16 cellular contexts compared by ENCODE assay signal in genomic region chr5:164289526-164289925, GRCh38.
"Had no signal": no experiment of that assay in that cellular context is flagged by ENCODE, and none has a peak within 500 bp of the region (broad histone marks: within the 10 kb centered on the region; RNA-seq: fewer than 3 reads in every experiment).

No MANE protein-coding gene starts in this region.

- H3K4me1 Mint-ChIP-seq: immature natural killer cell; naive thymus-derived CD4-positive, alpha-beta T cell; nephron progenitor cell had no signal

- H3K36me3 Mint-ChIP-seq: immature natural killer cell; naive thymus-derived CD4-positive, alpha-beta T cell; type B pancreatic cell had no signal

- H3K27ac ChIP-seq: gastroesophageal sphincter, neutrophil, psoas muscle, suprapubic skin, thyroid gland had no signal

- H3K4me3 Mint-ChIP-seq: immature natural killer cell; naive thymus-derived CD4-positive, alpha-beta T cell; nephron progenitor cell; type B pancreatic cell had no signal

- ATAC-seq: esophagus mucosa; gastroesophageal sphincter; naive thymus-derived CD4-positive, alpha-beta T cell; psoas muscle; sciatic nerve had no signal

- H3K36me3 ChIP-seq: gastroesophageal sphincter, neutrophil, suprapubic skin, thyroid gland had no signal

- H3K27me3 ChIP-seq: gastroesophageal sphincter, neutrophil, suprapubic skin, thyroid gland had no signal

- H3K4me3 ChIP-seq: gastroesophageal sphincter, psoas muscle, suprapubic skin, thyroid gland had no signal

- DNase-seq: effector memory CD4-positive, alpha-beta T cell; foreskin fibroblast; immature natural killer cell; naive thymus-derived CD4-positive, alpha-beta T cell; nephron progenitor cell; psoas muscle; stimulated activated CD4-positive, alpha-beta T cell treated with anti-CD3 and anti-CD28 coated beads, Interleukin-2, amount 100 ng/mL, for 24 hours; stimulated activated CD4-positive, alpha-beta T cell treated with anti-CD3 and anti-CD28 coated beads, Interleukin-4, amount 100 ng/mL, for 4 hours; stimulated activated naive CD4-positive, alpha-beta T cell; thyroid gland had no signal

- H3K9me3 ChIP-seq: neutrophil, psoas muscle, suprapubic skin, thyroid gland had no signal

- H3K27me3 Mint-ChIP-seq: naive thymus-derived CD4-positive, alpha-beta T cell; type B pancreatic cell had no signal

- H3K4me1 ChIP-seq: gastroesophageal sphincter, psoas muscle, suprapubic skin, thyroid gland had no signal

- H3K27ac Mint-ChIP-seq: immature natural killer cell; naive thymus-derived CD4-positive, alpha-beta T cell; nephron progenitor cell; type B pancreatic cell had no signal
